8 cellular contexts compared by ENCODE assay signal in genomic region chr11:33699515-33700424, GRCh38. TPM values are rescaled to one million over a fixed set of nuclear protein-coding genes. Genes with fewer than 3 reads are reported as not detected.
DNase-seq lines count a peak whose midpoint lies in the region; ATAC-seq and TF ChIP-seq lines count a peak whose summit lies in the region.

No MANE protein-coding gene starts in this region.

- peaks cover 2% of the 10 kb centered on the region for H3K27me3 Mint-ChIP-seq in Caco-2 (ENCODE audit: insufficient read depth, unreplicated experiment)

- BruUV-seq in Caco-2 (replicated peaks; lab: Mats Ljungman, UMichigan), result no TSS peak

- H4K20me1 ChIP-seq in OCI-LY3 (ENCODE audit: insufficient read depth, low read length), result no peaks in the 10 kb centered on the region

- no peak for TF ChIP-seq CTCF in Caco-2 (IDR thresholded peaks at IDR 0.05; ENCODE audit: insufficient read depth in 1 of 2, low read depth in 1 of 2, low read length in 1 of 2, severe bottlenecking in 1 of 2, unreplicated experiment in 1 of 2)
- TF ChIP-seq CTCF in OCI-LY3 (IDR thresholded peaks at IDR 0.05; ENCODE audit: low read depth, low read length), result no peak
- no peak for TF ChIP-seq CTCF in neutrophil (IDR thresholded peaks at IDR 0.05)

- no peak overlapping the region for H3K27ac Mint-ChIP-seq in Caco-2 (ENCODE audit: unreplicated experiment)

- peaks cover 12% of the 10 kb centered on the region for H3K4me1 Mint-ChIP-seq in Caco-2 (ENCODE audit: low read depth, unreplicated experiment)

- H3K4me3 Mint-ChIP-seq in Caco-2 (ENCODE audit: unreplicated experiment), result peak overlapping the region; percentile 85

- H3K27ac ChIP-seq in OCI-LY3 (ENCODE audit: low read length) (no peak overlapping the region), esophagus (ENCODE audit: low read depth in 2 of 2, low read length in 1 of 2) (peak overlapping the region; percentile 85 to 92), neutrophil (peak overlapping the region; percentile 65)

- DNase-seq in Caco-2 (no peak), ACHN (no peak), NCI-H446 (lab: John Stamatoyannopoulos, UW) (no peak), H4 (ENCODE audit: low spot score) (no peak)

- no peaks in the 10 kb centered on the region for H3K79me2 ChIP-seq in OCI-LY3 (ENCODE audit: low read length)

- no peaks in the 10 kb centered on the region for H3K36me3 ChIP-seq in Caco-2 (ENCODE audit: control insufficient read depth, insufficient read depth, low read length)
- no peaks in the 10 kb centered on the region for H3K36me3 ChIP-seq in OCI-LY3 (replicated peaks; ENCODE audit: low read depth, low read length)
- no peaks in the 10 kb centered on the region for H3K36me3 ChIP-seq in esophagus (ENCODE audit: control insufficient read depth in 2 of 2, insufficient read depth in 2 of 2, low read length in 1 of 2)
- no peaks in the 10 kb centered on the region for H3K36me3 ChIP-seq in neutrophil

- no peaks in the 10 kb centered on the region for H3K9me3 ChIP-seq in Caco-2
- H3K9me3 ChIP-seq in OCI-LY3 (ENCODE audit: insufficient read depth, low read length), result no peaks in the 10 kb centered on the region
- no peaks in the 10 kb centered on the region for H3K9me3 ChIP-seq in esophagus (ENCODE audit: control insufficient read depth in 2 of 2, insufficient read depth in 1 of 2, low read depth in 1 of 2, low read length in 1 of 2)
- H3K9me3 ChIP-seq in neutrophil, result no peaks in the 10 kb centered on the region

- peaks cover 13% of the 10 kb centered on the region for H3K36me3 Mint-ChIP-seq in Caco-2 (ENCODE audit: insufficient read depth, unreplicated experiment)

- intact Hi-C loops in Caco-2 (cut with micrococcal nuclease; ENCODE audit: unreplicated experiment), result loop anchor here (5.0 kb wide), 1 partner anchor 38 kb away; the partner anchor contains the start of gene CD59

- H3K9me3 Mint-ChIP-seq in Caco-2 (ENCODE audit: unreplicated experiment), result no peaks in the 10 kb centered on the region

- CTCF ChIA-PET in Caco-2 (lab: Charles Lee), result interaction anchor here (2.4 kb wide), 1 partner anchor 43 kb away, joined by 5 read pairs; no protein-coding TSS in a partner anchor

- in situ Hi-C loops in ACHN (cut with HindIII; ENCODE audit: low pct_ligation_motif_present, low pct_unique_long_range_greater_than_20kb, low sequenced_read_pairs), result no loop called here

- no peak overlapping the region for H3K9ac ChIP-seq in OCI-LY3 (ENCODE audit: low read length)

- POLR2A ChIA-PET in Caco-2 (lab: Charles Lee), result no interaction called here

- 49 to 55% methylated on average over 27 to 31 of the region's 31 CpGs for WGBS in esophagus, 2 donors

- H3K4me1 ChIP-seq in Caco-2, result peaks cover 18% of the 10 kb centered on the region
- H3K4me1 ChIP-seq in OCI-LY3 (ENCODE audit: low read length), result peaks cover 17% of the 10 kb centered on the region
- H3K4me1 ChIP-seq in esophagus (ENCODE audit: control insufficient read depth in 2 of 2, insufficient read depth in 2 of 2, low read length in 1 of 2), result peaks cover 4 to 11% of the 10 kb centered on the region in 2 donors
- H3K4me1 ChIP-seq in neutrophil (ENCODE audit: control insufficient read depth in 1 of 2, insufficient read depth in 1 of 2, low read depth in 1 of 2, low read length in 1 of 2), result peaks cover 60 to 69% of the 10 kb centered on the region in 2 experiments

- peak overlapping the region; percentile 63 for H3K4me2 ChIP-seq in OCI-LY3 (ENCODE audit: low read length)

- peak overlapping the region; percentile 85 for H3K4me3 ChIP-seq in Caco-2 (ENCODE audit: low read depth, low read length)
- peak overlapping the region; percentile 74 for H3K4me3 ChIP-seq in OCI-LY3 (ENCODE audit: low read length)
- peak overlapping the region; percentile 20 to 51 for H3K4me3 ChIP-seq in esophagus (ENCODE audit: low read depth in 1 of 2, low read length in 2 of 2)
- peak overlapping the region; percentile 76 to 96 for H3K4me3 ChIP-seq in neutrophil (ENCODE audit: low read depth in 1 of 2, low read length in 1 of 2)

- ATAC-seq in GM19328 (IDR thresholded peaks at IDR 0.05; ENCODE audit: unreplicated experiment), result no peak

- no peaks in the 10 kb centered on the region for H3K27me3 ChIP-seq in Caco-2 (replicated peaks; ENCODE audit: control insufficient read depth, insufficient read depth, low read length)
- peaks cover 19% of the 10 kb centered on the region for H3K27me3 ChIP-seq in OCI-LY3 (ENCODE audit: low read depth, low read length)
- H3K27me3 ChIP-seq in esophagus (ENCODE audit: control insufficient read depth in 1 of 2, insufficient read depth in 2 of 2, low read length in 2 of 2), result no peaks in the 10 kb centered on the region
- no peaks in the 10 kb centered on the region for H3K27me3 ChIP-seq in neutrophil

- no peak overlapping the region for H2AFZ ChIP-seq in OCI-LY3 (ENCODE audit: low read depth, low read length)

RNA-seq across cellular contexts. Expression of gene C11orf91, which starts 0.9 kb away (rescaled TPM):
- total RNA-seq in Caco-2 (2022), result not detected in 2 replicates
- polyA plus RNA-seq in esophagus, result under 1 TPM; 0.21 to 0.51 TPM
- total RNA-seq in H4 (2014; rRNA removed; shearing (Covaris generic)), result not detected in 2 replicates

RNA-seq across cellular contexts. Expression of gene CD59, which starts 36.5 kb away (rescaled TPM):
- 149 and 152 TPM in 2 replicates for total RNA-seq in Caco-2 (2022)
- polyA plus RNA-seq in esophagus, result 100 to 1,000 TPM; 328 to 334 TPM
- 196 and 287 TPM in 2 replicates for total RNA-seq in H4 (2014; rRNA removed; shearing (Covaris generic))

Comparison
In these comparisons a context has a peak if more than half of its experiments do, and no peak if none do; other contexts are left out.
1. H3K4me3 ChIP-seq: peak in every context shown above with its lines; median percentile 86 in neutrophil; 85 in Caco-2; 74 in OCI-LY3; 36 in esophagus.